Comparison of ENCODE assay signal across 1 cellular context in the genomic region with DNA sequence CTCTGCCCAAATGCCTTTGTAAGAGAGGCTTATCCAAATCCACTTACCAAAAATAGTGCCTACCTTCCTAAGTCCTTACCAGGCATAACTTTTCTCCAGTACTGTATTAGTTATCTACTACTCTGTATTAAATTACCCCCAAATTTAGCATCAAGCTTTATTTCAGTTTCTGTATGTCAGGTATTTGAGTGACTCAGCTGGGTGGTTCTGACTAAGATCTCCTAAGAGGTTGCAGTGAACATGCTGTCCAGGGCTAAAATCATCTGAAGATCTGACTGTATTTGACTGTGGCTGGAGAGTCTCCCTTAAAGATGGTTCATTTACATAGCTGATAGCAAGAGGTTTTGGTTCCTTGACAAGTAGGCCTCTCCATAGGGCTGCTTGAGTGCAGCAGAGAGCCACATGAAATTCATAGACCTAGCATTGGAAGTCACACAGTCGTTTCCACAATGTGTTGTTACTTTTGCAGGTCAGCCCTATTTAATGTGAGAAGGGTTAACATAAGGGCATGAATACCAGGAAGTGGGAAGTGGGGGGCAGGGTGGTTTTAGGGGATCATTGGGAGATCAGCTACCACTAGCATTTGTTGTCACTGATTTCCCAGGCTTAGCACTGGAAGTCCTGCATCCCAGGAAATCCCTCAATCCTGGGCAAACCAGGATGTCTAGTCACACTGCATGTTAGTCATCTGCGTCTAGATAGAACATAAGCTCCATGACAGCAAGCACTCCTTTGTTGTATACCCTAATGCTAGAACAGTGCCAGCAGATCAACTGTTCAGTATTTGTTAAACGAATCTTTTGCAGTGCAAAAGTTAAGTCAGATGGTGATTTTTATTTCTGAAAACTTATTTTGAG.
TF ChIP-seq lines count a peak whose summit lies in the region.

No MANE protein-coding gene starts in this region.

TF ChIP-seq in A549, 52 proteins besides CTCF, POLR2A, EP300 and RAD21 (continued from another document):
- TF ChIP-seq PBX3 (IDR thresholded peaks at IDR 0.05), result no peak
- no peak for TF ChIP-seq ZFP36 (IDR thresholded peaks at IDR 0.05; ENCODE audit: borderline replicate concordance, partially characterized antibody)
- no peak for TF ChIP-seq FOSL2 (IDR thresholded peaks at IDR 0.05)
- no peak for TF ChIP-seq FOSL2 (CRISPR knock-in tag; IDR thresholded peaks at IDR 0.05)
- TF ChIP-seq HOXB13 (CRISPR knock-in tag; IDR thresholded peaks at IDR 0.05; ENCODE audit: low read depth), result no peak
- no peak for TF ChIP-seq CHD4 (IDR thresholded peaks at IDR 0.05; ENCODE audit: borderline replicate concordance)
- no peak for TF ChIP-seq HDAC2 (IDR thresholded peaks at IDR 0.05)
- TF ChIP-seq NR3C1 (IDR thresholded peaks at IDR 0.05), result no peak
